In genomic region chr6:16222826-16223225, GRCh38 we compare ENCODE assay signal across 23 cellular contexts. TPM values are rescaled to one million over a fixed set of nuclear protein-coding genes. Genes with fewer than 3 reads are reported as not detected.
DNase-seq lines count a peak whose midpoint lies in the region; ATAC-seq, FAIRE-seq and TF ChIP-seq lines count a peak whose summit lies in the region.
"Had no signal": no experiment of that assay in that cellular context is flagged by ENCODE, and none has a peak within 500 bp of the region (broad histone marks: within the 10 kb centered on the region; RNA-seq: fewer than 3 reads in every experiment).

No MANE protein-coding gene starts in this region.

- H3K4me3 Mint-ChIP-seq in activated T-cell treated with anti-CD3 and anti-CD28 coated beads, Interleukin-2, amount 50 U/mL, for 72 hours, result no peak overlapping the region
- H3K4me3 Mint-ChIP-seq in activated T-cell treated with anti-CD3 and anti-CD28 coated beads, Interleukin-2, amount 50 U/mL, for 24 hours, result no peak overlapping the region

- no peak for FAIRE-seq in frontal cortex (lab: Jason Lieb, UNC)

- H3K4me1 Mint-ChIP-seq in activated T-cell treated with anti-CD3 and anti-CD28 coated beads, Interleukin-2, amount 50 U/mL, for 72 hours (ENCODE audit: low read depth), result peaks cover 9% of the 10 kb centered on the region
- peaks cover 7% of the 10 kb centered on the region for H3K4me1 Mint-ChIP-seq in activated T-cell treated with anti-CD3 and anti-CD28 coated beads, Interleukin-2, amount 50 U/mL, for 24 hours (ENCODE audit: low read depth)
- H3K4me1 Mint-ChIP-seq: CD4-positive, alpha-beta memory T cell had no signal

- H3K9me3 Mint-ChIP-seq in activated T-cell treated with anti-CD3 and anti-CD28 coated beads, Interleukin-2, amount 50 U/mL, for 72 hours, result no peaks in the 10 kb centered on the region
- no peaks in the 10 kb centered on the region for H3K9me3 Mint-ChIP-seq in activated T-cell treated with anti-CD3 and anti-CD28 coated beads, Interleukin-2, amount 50 U/mL, for 24 hours
- H3K9me3 Mint-ChIP-seq: CD4-positive, alpha-beta memory T cell had no signal

- peaks cover 23% of the 10 kb centered on the region for H3K27me3 Mint-ChIP-seq in activated T-cell treated with anti-CD3 and anti-CD28 coated beads, Interleukin-2, amount 50 U/mL, for 72 hours (ENCODE audit: low read depth)
- H3K27me3 Mint-ChIP-seq in activated T-cell treated with anti-CD3 and anti-CD28 coated beads, Interleukin-2, amount 50 U/mL, for 24 hours, result peaks cover 42% of the 10 kb centered on the region

- DNase-seq in activated T-cell treated with anti-CD3 and anti-CD28 coated beads, Interleukin-2, amount 50 U/mL, for 72 hours, result no peak
- no peak for DNase-seq in activated T-cell treated with anti-CD3 and anti-CD28 coated beads, Interleukin-2, amount 50 U/mL, for 24 hours
- DNase-seq in coronary artery (ENCODE audit: low spot score), result peak; percentile 36
- DNase-seq in stimulated activated CD4-positive, alpha-beta T cell treated with anti-CD3 and anti-CD28 coated beads, Interleukin-2, amount 100 ng/mL, for 24 hours, result no peak
- DNase-seq in frontal cortex (ENCODE audit: low spot score in 2 of 2), result no peak
- DNase-seq: 8988T; Caco-2; CD4-positive, alpha-beta memory T cell; DMS 273 treated with DMSO at 0.1 percent for 48 hours; DMS79 treated with DMSO at 0.1 percent for 48 hours; Kasumi-1; MG63; NCI-H1417; NCI-H1694 treated with DMSO at 0.1 percent for 48 hours; NCI-H446; NCI-H526; Peyer's patch had no signal

- no peak overlapping the region for H3K27ac Mint-ChIP-seq in activated T-cell treated with anti-CD3 and anti-CD28 coated beads, Interleukin-2, amount 50 U/mL, for 72 hours
- H3K27ac Mint-ChIP-seq in activated T-cell treated with anti-CD3 and anti-CD28 coated beads, Interleukin-2, amount 50 U/mL, for 24 hours, result no peak overlapping the region
- H3K27ac Mint-ChIP-seq: CD4-positive, alpha-beta memory T cell had no signal

- TF ChIP-seq CTCF in coronary artery (IDR thresholded peaks at IDR 0.05), result no peak

- ATAC-seq in activated T-cell treated with anti-CD3 and anti-CD28 coated beads, Interleukin-2, amount 50 U/mL, for 72 hours (replicated peaks in 1 of 2), result peak; percentile 53 to 54
- peak; percentile 51 for ATAC-seq in HG02588 (IDR thresholded peaks at IDR 0.05; ENCODE audit: unreplicated experiment)
- no peak for ATAC-seq in HG02885 (IDR thresholded peaks at IDR 0.05; ENCODE audit: poor library complexity, unreplicated experiment)
- ATAC-seq: HCT116, SK-N-SH treated with all-trans-retinoic acid at 6 μM for 48 hours had no signal

- no peak overlapping the region for H3K27ac ChIP-seq in coronary artery
- H3K27ac ChIP-seq: BLaER1 treated with 17β-estradiol and CSF1 and Interleukin-3, amounts not matched to agents 10 nM and 100 nM; Peyer's patch had no signal

- no peak overlapping the region for H3K4me3 ChIP-seq in coronary artery
- H3K4me3 ChIP-seq: BLaER1 treated with 17β-estradiol and CSF1 and Interleukin-3, amounts not matched to agents 10 nM and 100 nM; MG63; Peyer's patch had no signal

- H3K36me3 Mint-ChIP-seq in activated T-cell treated with anti-CD3 and anti-CD28 coated beads, Interleukin-2, amount 50 U/mL, for 72 hours (ENCODE audit: insufficient read depth in 2 of 2), result no peaks in the 10 kb centered on the region
- H3K36me3 Mint-ChIP-seq in activated T-cell treated with anti-CD3 and anti-CD28 coated beads, Interleukin-2, amount 50 U/mL, for 24 hours (ENCODE audit: low read depth), result no peaks in the 10 kb centered on the region
- H3K36me3 Mint-ChIP-seq: CD4-positive, alpha-beta memory T cell had no signal

RNA-seq across cellular contexts. Expression of gene GMPR, which starts 15.6 kb away (rescaled TPM):
- total RNA-seq in activated T-cell treated with anti-CD3 and anti-CD28 coated beads, Interleukin-2, amount 50 U/mL, for 72 hours, result not detected
- 2.4 TPM for total RNA-seq in frontal cortex
- total RNA-seq: CD4-positive, alpha-beta memory T cell; OCI-LY7 had no signal
